Comparison of ENCODE assay signal across 1 cellular context in the genomic region with DNA sequence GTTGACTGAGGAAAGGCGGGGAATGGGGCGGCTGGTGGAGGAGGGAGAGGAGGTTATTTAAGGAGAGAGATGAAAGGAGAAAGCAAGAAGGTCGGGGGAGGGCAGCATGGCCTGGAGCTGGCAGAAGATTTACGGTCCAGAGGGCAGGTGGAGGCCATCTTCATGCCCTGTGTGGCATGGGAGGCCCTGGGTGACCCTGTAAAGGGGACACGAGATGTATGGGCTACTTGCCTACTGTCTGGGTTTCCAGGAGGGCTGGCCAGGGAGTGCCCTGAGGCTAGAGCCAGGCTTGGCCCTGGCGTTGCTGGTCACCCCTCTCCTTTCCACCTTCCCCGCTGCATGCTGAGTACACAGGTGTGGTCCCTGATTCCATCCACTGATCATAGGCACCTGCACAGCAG.
TF ChIP-seq lines count a peak whose summit lies in the region.

No MANE protein-coding gene starts in this region.

TF ChIP-seq in SK-N-SH treated with all-trans-retinoic acid at 6 μM for 48 hours, 23 proteins besides CTCF, POLR2A, EP300 and RAD21 (continued from another document):
- TF ChIP-seq, protein P1, sequence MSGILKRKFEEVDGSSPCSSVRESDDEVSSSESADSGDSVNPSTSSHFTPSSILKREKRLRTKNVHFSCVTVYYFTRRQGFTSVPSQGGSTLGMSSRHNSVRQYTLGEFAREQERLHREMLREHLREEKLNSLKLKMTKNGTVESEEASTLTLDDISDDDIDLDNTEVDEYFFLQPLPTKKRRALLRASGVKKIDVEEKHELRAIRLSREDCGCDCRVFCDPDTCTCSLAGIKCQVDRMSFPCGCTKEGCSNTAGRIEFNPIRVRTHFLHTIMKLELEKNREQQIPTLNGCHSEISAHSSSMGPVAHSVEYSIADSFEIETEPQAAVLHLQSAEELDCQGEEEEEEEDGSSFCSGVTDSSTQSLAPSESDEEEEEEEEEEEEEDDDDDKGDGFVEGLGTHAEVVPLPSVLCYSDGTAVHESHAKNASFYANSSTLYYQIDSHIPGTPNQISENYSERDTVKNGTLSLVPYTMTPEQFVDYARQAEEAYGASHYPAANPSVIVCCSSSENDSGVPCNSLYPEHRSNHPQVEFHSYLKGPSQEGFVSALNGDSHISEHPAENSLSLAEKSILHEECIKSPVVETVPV (CRISPR knock-in tag; IDR thresholded peaks at IDR 0.05), result no peak
- TF ChIP-seq PPARA (CRISPR knock-in tag; IDR thresholded peaks at IDR 0.05; ENCODE audit: borderline replicate concordance), result no peak
TF ChIP-seq in SK-N-SH treated with all-trans-retinoic acid at 6 μM for 48 hours: peak in this region for 0.
